ENCODE assay signal across 1 cellular context in the genomic region with DNA sequence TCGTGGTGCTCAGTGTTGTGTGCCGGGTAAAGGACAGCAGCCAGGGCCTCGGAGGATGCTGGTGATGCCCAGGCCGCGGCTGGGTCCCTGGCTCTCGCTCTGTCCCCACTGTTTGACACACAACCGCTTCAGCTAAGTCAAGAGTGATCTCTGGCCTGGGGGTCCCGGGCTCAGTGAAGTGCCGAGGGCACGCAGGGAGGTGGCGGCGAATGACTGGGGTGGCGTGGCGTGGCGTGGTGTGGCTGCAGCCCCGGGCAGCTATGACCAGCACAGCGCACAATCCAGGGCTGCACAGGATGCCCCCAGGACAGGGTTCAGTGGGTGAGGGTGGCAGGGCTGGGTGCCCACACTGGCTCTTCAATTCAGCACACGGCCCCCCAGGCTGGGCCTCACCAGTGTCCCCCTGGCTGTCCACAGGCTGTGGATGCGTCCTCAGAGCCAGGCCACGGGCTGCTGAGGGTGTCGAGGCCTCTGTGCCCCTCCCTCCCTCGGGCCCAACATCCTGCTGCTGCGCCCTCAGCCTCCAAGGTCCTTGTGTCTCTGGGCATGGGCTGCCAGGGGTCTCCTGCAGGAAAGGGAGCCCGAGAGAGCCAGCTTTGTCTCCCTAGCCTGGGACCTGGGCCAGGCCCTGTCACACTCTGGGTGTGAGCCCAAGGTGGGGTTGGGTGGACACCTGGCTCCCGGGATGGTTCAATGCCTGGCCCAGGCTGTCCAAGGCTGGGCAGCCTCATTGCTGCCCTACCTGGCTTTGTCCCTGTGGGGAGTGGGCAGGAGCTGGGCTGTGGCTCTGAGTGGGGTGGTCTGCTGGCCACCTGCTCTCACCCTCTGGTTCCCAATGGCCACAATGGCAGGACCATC.
TF ChIP-seq lines count a peak whose summit lies in the region.

No MANE protein-coding gene starts in this region.

TF ChIP-seq in GM23338, 12 proteins besides CTCF, POLR2A, EP300 and RAD21:
- TF ChIP-seq NANOG (IDR thresholded peaks at IDR 0.05; ENCODE audit: borderline replicate concordance), result no peak
- no peak for TF ChIP-seq STAT1 (IDR thresholded peaks at IDR 0.05; ENCODE audit: unreplicated experiment)
- TF ChIP-seq, protein P1, sequence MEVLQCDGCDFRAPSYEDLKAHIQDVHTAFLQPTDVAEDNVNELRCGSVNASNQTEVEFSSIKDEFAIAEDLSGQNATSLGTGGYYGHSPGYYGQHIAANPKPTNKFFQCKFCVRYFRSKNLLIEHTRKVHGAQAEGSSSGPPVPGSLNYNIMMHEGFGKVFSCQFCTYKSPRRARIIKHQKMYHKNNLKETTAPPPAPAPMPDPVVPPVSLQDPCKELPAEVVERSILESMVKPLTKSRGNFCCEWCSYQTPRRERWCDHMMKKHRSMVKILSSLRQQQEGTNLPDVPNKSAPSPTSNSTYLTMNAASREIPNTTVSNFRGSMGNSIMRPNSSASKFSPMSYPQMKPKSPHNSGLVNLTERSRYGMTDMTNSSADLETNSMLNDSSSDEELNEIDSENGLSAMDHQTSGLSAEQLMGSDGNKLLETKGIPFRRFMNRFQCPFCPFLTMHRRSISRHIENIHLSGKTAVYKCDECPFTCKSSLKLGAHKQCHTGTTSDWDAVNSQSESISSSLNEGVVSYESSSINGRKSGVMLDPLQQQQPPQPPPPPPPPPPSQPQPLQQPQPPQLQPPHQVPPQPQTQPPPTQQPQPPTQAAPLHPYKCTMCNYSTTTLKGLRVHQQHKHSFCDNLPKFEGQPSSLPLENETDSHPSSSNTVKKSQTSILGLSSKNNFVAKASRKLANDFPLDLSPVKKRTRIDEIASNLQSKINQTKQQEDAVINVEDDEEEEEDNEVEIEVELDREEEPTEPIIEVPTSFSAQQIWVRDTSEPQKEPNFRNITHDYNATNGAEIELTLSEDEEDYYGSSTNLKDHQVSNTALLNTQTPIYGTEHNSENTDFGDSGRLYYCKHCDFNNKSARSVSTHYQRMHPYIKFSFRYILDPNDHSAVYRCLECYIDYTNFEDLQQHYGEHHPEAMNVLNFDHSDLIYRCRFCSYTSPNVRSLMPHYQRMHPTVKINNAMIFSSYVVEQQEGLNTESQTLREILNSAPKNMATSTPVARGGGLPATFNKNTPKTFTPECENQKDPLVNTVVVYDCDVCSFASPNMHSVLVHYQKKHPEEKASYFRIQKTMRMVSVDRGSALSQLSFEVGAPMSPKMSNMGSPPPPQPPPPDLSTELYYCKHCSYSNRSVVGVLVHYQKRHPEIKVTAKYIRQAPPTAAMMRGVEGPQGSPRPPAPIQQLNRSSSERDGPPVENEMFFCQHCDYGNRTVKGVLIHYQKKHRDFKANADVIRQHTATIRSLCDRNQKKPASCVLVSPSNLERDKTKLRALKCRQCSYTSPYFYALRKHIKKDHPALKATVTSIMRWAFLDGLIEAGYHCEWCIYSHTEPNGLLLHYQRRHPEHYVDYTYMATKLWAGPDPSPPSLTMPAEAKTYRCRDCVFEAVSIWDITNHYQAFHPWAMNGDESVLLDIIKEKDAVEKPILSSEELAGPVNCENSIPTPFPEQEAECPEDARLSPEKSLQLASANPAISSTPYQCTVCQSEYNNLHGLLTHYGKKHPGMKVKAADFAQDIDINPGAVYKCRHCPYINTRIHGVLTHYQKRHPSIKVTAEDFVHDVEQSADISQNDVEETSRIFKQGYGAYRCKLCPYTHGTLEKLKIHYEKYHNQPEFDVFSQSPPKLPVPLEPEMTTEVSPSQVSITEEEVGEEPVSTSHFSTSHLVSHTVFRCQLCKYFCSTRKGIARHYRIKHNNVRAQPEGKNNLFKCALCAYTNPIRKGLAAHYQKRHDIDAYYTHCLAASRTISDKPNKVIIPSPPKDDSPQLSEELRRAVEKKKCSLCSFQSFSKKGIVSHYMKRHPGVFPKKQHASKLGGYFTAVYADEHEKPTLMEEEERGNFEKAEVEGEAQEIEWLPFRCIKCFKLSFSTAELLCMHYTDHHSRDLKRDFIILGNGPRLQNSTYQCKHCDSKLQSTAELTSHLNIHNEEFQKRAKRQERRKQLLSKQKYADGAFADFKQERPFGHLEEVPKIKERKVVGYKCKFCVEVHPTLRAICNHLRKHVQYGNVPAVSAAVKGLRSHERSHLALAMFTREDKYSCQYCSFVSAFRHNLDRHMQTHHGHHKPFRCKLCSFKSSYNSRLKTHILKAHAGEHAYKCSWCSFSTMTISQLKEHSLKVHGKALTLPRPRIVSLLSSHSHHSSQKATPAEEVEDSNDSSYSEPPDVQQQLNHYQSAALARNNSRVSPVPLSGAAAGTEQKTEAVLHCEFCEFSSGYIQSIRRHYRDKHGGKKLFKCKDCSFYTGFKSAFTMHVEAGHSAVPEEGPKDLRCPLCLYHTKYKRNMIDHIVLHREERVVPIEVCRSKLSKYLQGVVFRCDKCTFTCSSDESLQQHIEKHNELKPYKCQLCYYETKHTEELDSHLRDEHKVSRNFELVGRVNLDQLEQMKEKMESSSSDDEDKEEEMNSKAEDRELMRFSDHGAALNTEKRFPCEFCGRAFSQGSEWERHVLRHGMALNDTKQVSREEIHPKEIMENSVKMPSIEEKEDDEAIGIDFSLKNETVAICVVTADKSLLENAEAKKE (CRISPR knock-in tag; IDR thresholded peaks at IDR 0.05), result no peak
